Comparison of ENCODE assay signal across 8 cellular contexts in genomic region chr12:49367381-49368239, GRCh38. TPM values are rescaled to one million over a fixed set of nuclear protein-coding genes. Genes with fewer than 3 reads are reported as not detected.
DNase-seq lines count a peak whose midpoint lies in the region; ATAC-seq and TF ChIP-seq lines count a peak whose summit lies in the region.

Gene SPATS2 (plus strand): TSS chr12:49367462. CDS start chr12:49461013, 93,551 bp downstream.

- H3K27ac ChIP-seq in liver (ENCODE audit: low read depth in 1 of 2, low read length in 2 of 2), result peak within 1 kb of the TSS; percentile 89 to 93

- WGBS in liver, result 2% methylated on average over 52 of the region's 52 CpGs

- no peaks in the 10 kb centered on the region for H3K9me3 ChIP-seq in liver (ENCODE audit: control insufficient read depth in 4 of 4, low read length in 3 of 4)

- peak within 1 kb of the TSS; percentile 86 to 89 for H3K9ac ChIP-seq in liver (ENCODE audit: low read depth in 1 of 2, low read length in 2 of 2)

- TF ChIP-seq RAD21 in liver (IDR thresholded peaks at IDR 0.05), result no peak

- peaks cover 2 to 15% (median 5%) of the 10 kb centered on the region in 4 donors for H3K4me1 ChIP-seq in liver (ENCODE audit: control insufficient read depth in 4 of 4, insufficient read depth in 4 of 4, low read length in 3 of 4)

- H3K36me3 ChIP-seq in liver (ENCODE audit: control insufficient read depth in 4 of 4, insufficient read depth in 3 of 4, low read depth in 1 of 4, low read length in 3 of 4), result no peaks in the 10 kb centered on the region

- no peak for ATAC-seq in GM19452 (IDR thresholded peaks at IDR 0.05; ENCODE audit: unreplicated experiment)

- peak in 2 of 3 experiments; percentile 63 to 94 for DNase-seq in stimulated activated CD4-positive, alpha-beta T cell treated with anti-CD3 and anti-CD28 coated beads, TNF-alpha, amount 100 ng/mL, for 24 hours (ENCODE audit: low read depth in 3 of 3)
- no peak for DNase-seq in stimulated activated CD4-positive, alpha-beta T cell treated with anti-CD3 and anti-CD28 coated beads, Interleukin-2, amount 100 ng/mL, for 48 hours
- DNase-seq in NCI-H748 (lab: John Stamatoyannopoulos, UW; ENCODE audit: unreplicated experiment) (peak; percentile 71), cerebellar cortex (ENCODE audit: low spot score) (peak; percentile 52), superior temporal gyrus (ENCODE audit: extremely low spot score) (peak; percentile 50)
- DNase-seq in stimulated activated naive CD4-positive, alpha-beta T cell treated with Interleukin-2 at 50 U/mL for 16 hours (lab: John Stamatoyannopoulos, UW), result no peak

- H3K4me3 ChIP-seq in liver (ENCODE audit: low read depth in 1 of 3, low read length in 3 of 3), result peak within 1 kb of the TSS; percentile 69 to 93 (median 85)

- H3K27me3 ChIP-seq in liver (ENCODE audit: control insufficient read depth in 4 of 4, insufficient read depth in 4 of 4, low read length in 3 of 4), result no peaks in the 10 kb centered on the region

- no peak for TF ChIP-seq CTCF in liver (IDR thresholded peaks at IDR 0.05; ENCODE audit: low read depth, low read length, missing input control)

TF ChIP-seq in liver, 16 proteins besides CTCF, POLR2A, EP300 and RAD21:
- TF ChIP-seq TAF1 (conservative IDR thresholded peaks at IDR 0.05) (no peak), REST (IDR thresholded peaks at IDR 0.05) (peak; percentile 35)
TF ChIP-seq in liver: peak in this region for 1.

RNA-seq across cellular contexts. Expression of gene SPATS2, which starts in this region (rescaled TPM):
- total RNA-seq in liver, result 1 to 10 TPM; 4.1 to 5.2 TPM
- 1 to 10 TPM; 2.4 to 4.9 TPM for polyA plus RNA-seq in liver

Comparison
In these comparisons a context has a peak if more than half of its experiments do, and no peak if none do; other contexts are left out.
1. DNase-seq: peak in stimulated activated CD4-positive, alpha-beta T cell treated with anti-CD3 and anti-CD28 coated beads, TNF-alpha, amount 100 ng/mL, for 24 hours (2 of 3), NCI-H748 (single experiment), cerebellar cortex (single experiment) and superior temporal gyrus (single experiment); none in stimulated activated CD4-positive, alpha-beta T cell treated with anti-CD3 and anti-CD28 coated beads, Interleukin-2, amount 100 ng/mL, for 48 hours (0 of 2) and stimulated activated naive CD4-positive, alpha-beta T cell treated with Interleukin-2 at 50 U/mL for 16 hours (single experiment).